1 cellular context compared by ENCODE assay signal in genomic region chr7:7968544-7969305, GRCh38.
TF ChIP-seq lines count a peak whose summit lies in the region.

Gene GLCCI1, plus strand, starts transcription at chr7:7968796. Its CDS starts 555 bp downstream, at chr7:7969351.

TF ChIP-seq in HepG2, 621 proteins besides CTCF, POLR2A, EP300 and RAD21 (continued from another document and continues in another):
- TF ChIP-seq, protein P1, sequence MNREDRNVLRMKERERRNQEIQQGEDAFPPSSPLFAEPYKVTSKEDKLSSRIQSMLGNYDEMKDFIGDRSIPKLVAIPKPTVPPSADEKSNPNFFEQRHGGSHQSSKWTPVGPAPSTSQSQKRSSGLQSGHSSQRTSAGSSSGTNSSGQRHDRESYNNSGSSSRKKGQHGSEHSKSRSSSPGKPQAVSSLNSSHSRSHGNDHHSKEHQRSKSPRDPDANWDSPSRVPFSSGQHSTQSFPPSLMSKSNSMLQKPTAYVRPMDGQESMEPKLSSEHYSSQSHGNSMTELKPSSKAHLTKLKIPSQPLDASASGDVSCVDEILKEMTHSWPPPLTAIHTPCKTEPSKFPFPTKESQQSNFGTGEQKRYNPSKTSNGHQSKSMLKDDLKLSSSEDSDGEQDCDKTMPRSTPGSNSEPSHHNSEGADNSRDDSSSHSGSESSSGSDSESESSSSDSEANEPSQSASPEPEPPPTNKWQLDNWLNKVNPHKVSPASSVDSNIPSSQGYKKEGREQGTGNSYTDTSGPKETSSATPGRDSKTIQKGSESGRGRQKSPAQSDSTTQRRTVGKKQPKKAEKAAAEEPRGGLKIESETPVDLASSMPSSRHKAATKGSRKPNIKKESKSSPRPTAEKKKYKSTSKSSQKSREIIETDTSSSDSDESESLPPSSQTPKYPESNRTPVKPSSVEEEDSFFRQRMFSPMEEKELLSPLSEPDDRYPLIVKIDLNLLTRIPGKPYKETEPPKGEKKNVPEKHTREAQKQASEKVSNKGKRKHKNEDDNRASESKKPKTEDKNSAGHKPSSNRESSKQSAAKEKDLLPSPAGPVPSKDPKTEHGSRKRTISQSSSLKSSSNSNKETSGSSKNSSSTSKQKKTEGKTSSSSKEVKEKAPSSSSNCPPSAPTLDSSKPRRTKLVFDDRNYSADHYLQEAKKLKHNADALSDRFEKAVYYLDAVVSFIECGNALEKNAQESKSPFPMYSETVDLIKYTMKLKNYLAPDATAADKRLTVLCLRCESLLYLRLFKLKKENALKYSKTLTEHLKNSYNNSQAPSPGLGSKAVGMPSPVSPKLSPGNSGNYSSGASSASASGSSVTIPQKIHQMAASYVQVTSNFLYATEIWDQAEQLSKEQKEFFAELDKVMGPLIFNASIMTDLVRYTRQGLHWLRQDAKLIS (CRISPR knock-in tag; IDR thresholded peaks at IDR 0.05): no peak
- TF ChIP-seq RORA (CRISPR knock-in tag; IDR thresholded peaks at IDR 0.05) (no peak), ZXDC (CRISPR knock-in tag; IDR thresholded peaks at IDR 0.05) (no peak), ZFP41 (CRISPR knock-in tag; IDR thresholded peaks at IDR 0.05; ENCODE audit: borderline replicate concordance) (no peak; the same call in 1 of the 2 replicates), ZHX2 (IDR thresholded peaks at IDR 0.05; ENCODE audit: low read depth) (no peak), ZHX2 (CRISPR knock-in tag; IDR thresholded peaks at IDR 0.05; ENCODE audit: borderline replicate concordance) (no peak), KLF9 (CRISPR knock-in tag; IDR thresholded peaks at IDR 0.05; ENCODE audit: low read depth) (no peak), HOXA7 (CRISPR knock-in tag; IDR thresholded peaks at IDR 0.05) (no peak), ARNT2 (CRISPR knock-in tag; IDR thresholded peaks at IDR 0.05; ENCODE audit: low read depth) (peak; percentile 51), HNF1A (IDR thresholded peaks at IDR 0.05; ENCODE audit: low read depth) (no peak), HNF1A (CRISPR knock-in tag; IDR thresholded peaks at IDR 0.05; ENCODE audit: borderline replicate concordance) (peak; percentile 64; the same call in 1 of the 2 replicates), PATZ1 (CRISPR knock-in tag; IDR thresholded peaks at IDR 0.05) (peak; percentile 76), ZNF556 (CRISPR knock-in tag; IDR thresholded peaks at IDR 0.05; ENCODE audit: borderline replicate concordance) (no peak), ZNF552 (CRISPR knock-in tag; IDR thresholded peaks at IDR 0.05; ENCODE audit: borderline replicate concordance) (0 out of 2 replicates have a peak, but pooled peaks have one; percentile 38), ZNF460 (CRISPR knock-in tag; IDR thresholded peaks at IDR 0.05; ENCODE audit: borderline replicate concordance) (no peak), ZMYM2 (CRISPR knock-in tag; IDR thresholded peaks at IDR 0.05) (no peak), CHD2 (IDR thresholded peaks at IDR 0.05; ENCODE audit: low read depth, low read length) (peak; percentile 44; the same call in 1 of the 2 replicates), HNRNPLL (IDR thresholded peaks at IDR 0.05; ENCODE audit: low read depth, low read length, poor library complexity, severe bottlenecking) (peak; percentile 91), ZBTB39 (CRISPR knock-in tag; IDR thresholded peaks at IDR 0.05) (no peak), BCL6 (CRISPR knock-in tag; IDR thresholded peaks at IDR 0.05) (peak; percentile 8; the same call in 1 of the 2 replicates), HOXA9 (CRISPR knock-in tag; IDR thresholded peaks at IDR 0.05; ENCODE audit: borderline replicate concordance) (peak; percentile 77; the same call in 1 of the 2 replicates), ZBTB34 (CRISPR knock-in tag; IDR thresholded peaks at IDR 0.05) (no peak)
- TF ChIP-seq, protein P2, sequence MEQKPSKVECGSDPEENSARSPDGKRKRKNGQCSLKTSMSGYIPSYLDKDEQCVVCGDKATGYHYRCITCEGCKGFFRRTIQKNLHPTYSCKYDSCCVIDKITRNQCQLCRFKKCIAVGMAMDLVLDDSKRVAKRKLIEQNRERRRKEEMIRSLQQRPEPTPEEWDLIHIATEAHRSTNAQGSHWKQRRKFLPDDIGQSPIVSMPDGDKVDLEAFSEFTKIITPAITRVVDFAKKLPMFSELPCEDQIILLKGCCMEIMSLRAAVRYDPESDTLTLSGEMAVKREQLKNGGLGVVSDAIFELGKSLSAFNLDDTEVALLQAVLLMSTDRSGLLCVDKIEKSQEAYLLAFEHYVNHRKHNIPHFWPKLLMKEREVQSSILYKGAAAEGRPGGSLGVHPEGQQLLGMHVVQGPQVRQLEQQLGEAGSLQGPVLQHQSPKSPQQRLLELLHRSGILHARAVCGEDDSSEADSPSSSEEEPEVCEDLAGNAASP (CRISPR knock-in tag; IDR thresholded peaks at IDR 0.05; ENCODE audit: borderline replicate concordance): no peak
- TF ChIP-seq, protein P3, sequence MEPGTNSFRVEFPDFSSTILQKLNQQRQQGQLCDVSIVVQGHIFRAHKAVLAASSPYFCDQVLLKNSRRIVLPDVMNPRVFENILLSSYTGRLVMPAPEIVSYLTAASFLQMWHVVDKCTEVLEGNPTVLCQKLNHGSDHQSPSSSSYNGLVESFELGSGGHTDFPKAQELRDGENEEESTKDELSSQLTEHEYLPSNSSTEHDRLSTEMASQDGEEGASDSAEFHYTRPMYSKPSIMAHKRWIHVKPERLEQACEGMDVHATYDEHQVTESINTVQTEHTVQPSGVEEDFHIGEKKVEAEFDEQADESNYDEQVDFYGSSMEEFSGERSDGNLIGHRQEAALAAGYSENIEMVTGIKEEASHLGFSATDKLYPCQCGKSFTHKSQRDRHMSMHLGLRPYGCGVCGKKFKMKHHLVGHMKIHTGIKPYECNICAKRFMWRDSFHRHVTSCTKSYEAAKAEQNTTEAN (CRISPR knock-in tag; conservative IDR thresholded peaks at IDR 0.05): 0 out of 2 replicates have a peak, but pooled peaks have one; percentile 53
